Comparison of ENCODE assay signal across 1 cellular context in the genomic region with DNA sequence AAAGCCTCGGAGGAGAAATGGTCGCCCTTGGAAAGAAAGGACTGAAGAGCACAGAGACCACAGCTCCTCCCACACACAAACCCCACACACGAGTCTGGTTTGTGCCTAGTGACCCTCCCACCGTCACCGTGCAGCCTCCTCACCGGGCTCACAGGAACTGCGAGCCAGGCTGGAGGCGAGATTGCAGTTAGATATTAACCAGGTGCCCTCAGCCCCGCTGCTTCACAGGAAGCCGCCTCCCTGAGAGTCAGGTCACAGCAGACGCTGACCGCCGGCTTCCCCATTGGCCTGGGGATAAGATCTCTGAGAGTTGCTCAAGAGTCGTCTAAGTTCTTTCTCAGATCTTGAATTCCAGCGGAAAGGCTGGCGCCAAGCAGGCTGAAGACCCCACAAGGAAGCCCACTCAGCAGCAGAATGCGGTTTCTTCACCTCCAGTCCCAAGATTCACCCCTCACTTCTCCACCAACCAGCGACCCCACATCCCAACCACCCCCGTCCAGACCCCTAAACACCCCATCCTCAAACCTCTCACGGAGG.
A peak's percentile ranks its signal among the peaks of the same experiment; 100 is the strongest.
TF ChIP-seq lines count a peak whose summit lies in the region.

No MANE protein-coding gene starts in this region.

TF ChIP-seq in HepG2, 621 proteins besides CTCF, POLR2A, EP300 and RAD21 (continued from another document):
- TF ChIP-seq, protein P1, sequence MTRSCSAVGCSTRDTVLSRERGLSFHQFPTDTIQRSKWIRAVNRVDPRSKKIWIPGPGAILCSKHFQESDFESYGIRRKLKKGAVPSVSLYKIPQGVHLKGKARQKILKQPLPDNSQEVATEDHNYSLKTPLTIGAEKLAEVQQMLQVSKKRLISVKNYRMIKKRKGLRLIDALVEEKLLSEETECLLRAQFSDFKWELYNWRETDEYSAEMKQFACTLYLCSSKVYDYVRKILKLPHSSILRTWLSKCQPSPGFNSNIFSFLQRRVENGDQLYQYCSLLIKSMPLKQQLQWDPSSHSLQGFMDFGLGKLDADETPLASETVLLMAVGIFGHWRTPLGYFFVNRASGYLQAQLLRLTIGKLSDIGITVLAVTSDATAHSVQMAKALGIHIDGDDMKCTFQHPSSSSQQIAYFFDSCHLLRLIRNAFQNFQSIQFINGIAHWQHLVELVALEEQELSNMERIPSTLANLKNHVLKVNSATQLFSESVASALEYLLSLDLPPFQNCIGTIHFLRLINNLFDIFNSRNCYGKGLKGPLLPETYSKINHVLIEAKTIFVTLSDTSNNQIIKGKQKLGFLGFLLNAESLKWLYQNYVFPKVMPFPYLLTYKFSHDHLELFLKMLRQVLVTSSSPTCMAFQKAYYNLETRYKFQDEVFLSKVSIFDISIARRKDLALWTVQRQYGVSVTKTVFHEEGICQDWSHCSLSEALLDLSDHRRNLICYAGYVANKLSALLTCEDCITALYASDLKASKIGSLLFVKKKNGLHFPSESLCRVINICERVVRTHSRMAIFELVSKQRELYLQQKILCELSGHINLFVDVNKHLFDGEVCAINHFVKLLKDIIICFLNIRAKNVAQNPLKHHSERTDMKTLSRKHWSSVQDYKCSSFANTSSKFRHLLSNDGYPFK (CRISPR knock-in tag; IDR thresholded peaks at IDR 0.05; ENCODE audit: borderline replicate concordance) = 0 out of 2 replicates have a peak, but pooled peaks have one; percentile 26
- TF ChIP-seq TCF7 (IDR thresholded peaks at IDR 0.05; ENCODE audit: low read depth) = peak; percentile 77
- no peak for TF ChIP-seq PHB2 (IDR thresholded peaks at IDR 0.05; ENCODE audit: partially characterized antibody)
- TF ChIP-seq SIX1 (CRISPR knock-in tag; IDR thresholded peaks at IDR 0.05; ENCODE audit: borderline replicate concordance) = peak; percentile 40; the same call in 1 of the 2 replicates
- TF ChIP-seq POLR2AphosphoS5 (IDR thresholded peaks at IDR 0.05; ENCODE audit: low read depth, low read length) = peak; percentile 80
- no peak for TF ChIP-seq ZNF720 (CRISPR knock-in tag; IDR thresholded peaks at IDR 0.05)
- no peak for TF ChIP-seq ZNF451 (CRISPR knock-in tag; IDR thresholded peaks at IDR 0.05)
- TF ChIP-seq ZNF577 (CRISPR knock-in tag; IDR thresholded peaks at IDR 0.05; ENCODE audit: borderline replicate concordance, low read depth) = no peak
- TF ChIP-seq ZNF253 (CRISPR knock-in tag; IDR thresholded peaks at IDR 0.05; ENCODE audit: borderline replicate concordance) = no peak
- no peak for TF ChIP-seq ZNF776 (CRISPR knock-in tag; IDR thresholded peaks at IDR 0.05)
- TF ChIP-seq KLF15 (CRISPR knock-in tag; IDR thresholded peaks at IDR 0.05; ENCODE audit: borderline replicate concordance) = no peak; the same call in 1 of the 2 replicates
- TF ChIP-seq ZNF224 (CRISPR knock-in tag; IDR thresholded peaks at IDR 0.05) = no peak
- TF ChIP-seq, protein P2, sequence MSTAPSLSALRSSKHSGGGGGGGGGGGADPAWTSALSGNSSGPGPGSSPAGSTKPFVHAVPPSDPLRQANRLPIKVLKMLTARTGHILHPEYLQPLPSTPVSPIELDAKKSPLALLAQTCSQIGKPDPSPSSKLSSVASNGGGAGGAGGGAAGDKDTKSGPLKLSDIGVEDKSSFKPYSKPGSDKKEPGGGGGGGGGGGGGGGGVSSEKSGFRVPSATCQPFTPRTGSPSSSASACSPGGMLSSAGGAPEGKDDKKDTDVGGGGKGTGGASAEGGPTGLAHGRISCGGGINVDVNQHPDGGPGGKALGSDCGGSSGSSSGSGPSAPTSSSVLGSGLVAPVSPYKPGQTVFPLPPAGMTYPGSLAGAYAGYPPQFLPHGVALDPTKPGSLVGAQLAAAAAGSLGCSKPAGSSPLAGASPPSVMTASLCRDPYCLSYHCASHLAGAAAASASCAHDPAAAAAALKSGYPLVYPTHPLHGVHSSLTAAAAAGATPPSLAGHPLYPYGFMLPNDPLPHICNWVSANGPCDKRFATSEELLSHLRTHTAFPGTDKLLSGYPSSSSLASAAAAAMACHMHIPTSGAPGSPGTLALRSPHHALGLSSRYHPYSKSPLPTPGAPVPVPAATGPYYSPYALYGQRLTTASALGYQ (CRISPR knock-in tag; IDR thresholded peaks at IDR 0.05) = 0 out of 2 replicates have a peak, but pooled peaks have one; percentile 28
- no peak for TF ChIP-seq ZBTB21 (CRISPR knock-in tag; IDR thresholded peaks at IDR 0.05)
- no peak for TF ChIP-seq MAFK (conservative IDR thresholded peaks at IDR 0.05 in 1 of 2, IDR thresholded peaks at IDR 0.05 in 1 of 2; ENCODE audit: low read length in 2 of 2)
- TF ChIP-seq, protein P3, sequence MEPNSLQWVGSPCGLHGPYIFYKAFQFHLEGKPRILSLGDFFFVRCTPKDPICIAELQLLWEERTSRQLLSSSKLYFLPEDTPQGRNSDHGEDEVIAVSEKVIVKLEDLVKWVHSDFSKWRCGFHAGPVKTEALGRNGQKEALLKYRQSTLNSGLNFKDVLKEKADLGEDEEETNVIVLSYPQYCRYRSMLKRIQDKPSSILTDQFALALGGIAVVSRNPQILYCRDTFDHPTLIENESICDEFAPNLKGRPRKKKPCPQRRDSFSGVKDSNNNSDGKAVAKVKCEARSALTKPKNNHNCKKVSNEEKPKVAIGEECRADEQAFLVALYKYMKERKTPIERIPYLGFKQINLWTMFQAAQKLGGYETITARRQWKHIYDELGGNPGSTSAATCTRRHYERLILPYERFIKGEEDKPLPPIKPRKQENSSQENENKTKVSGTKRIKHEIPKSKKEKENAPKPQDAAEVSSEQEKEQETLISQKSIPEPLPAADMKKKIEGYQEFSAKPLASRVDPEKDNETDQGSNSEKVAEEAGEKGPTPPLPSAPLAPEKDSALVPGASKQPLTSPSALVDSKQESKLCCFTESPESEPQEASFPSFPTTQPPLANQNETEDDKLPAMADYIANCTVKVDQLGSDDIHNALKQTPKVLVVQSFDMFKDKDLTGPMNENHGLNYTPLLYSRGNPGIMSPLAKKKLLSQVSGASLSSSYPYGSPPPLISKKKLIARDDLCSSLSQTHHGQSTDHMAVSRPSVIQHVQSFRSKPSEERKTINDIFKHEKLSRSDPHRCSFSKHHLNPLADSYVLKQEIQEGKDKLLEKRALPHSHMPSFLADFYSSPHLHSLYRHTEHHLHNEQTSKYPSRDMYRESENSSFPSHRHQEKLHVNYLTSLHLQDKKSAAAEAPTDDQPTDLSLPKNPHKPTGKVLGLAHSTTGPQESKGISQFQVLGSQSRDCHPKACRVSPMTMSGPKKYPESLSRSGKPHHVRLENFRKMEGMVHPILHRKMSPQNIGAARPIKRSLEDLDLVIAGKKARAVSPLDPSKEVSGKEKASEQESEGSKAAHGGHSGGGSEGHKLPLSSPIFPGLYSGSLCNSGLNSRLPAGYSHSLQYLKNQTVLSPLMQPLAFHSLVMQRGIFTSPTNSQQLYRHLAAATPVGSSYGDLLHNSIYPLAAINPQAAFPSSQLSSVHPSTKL (CRISPR knock-in tag; IDR thresholded peaks at IDR 0.05) = peak; percentile 77
- TF ChIP-seq, protein P4, sequence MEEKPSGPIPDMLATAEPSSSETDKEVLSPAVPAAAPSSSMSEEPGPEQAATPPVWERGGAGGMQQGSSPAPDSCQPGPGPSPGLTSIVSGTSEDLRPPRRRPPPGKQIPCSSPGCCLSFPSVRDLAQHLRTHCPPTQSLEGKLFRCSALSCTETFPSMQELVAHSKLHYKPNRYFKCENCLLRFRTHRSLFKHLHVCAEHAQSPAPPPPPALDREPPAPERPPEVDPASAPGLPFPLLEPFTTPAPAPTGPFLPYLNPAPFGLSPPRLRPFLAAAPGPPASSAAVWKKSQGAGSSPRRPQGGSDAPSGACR (CRISPR knock-in tag; IDR thresholded peaks at IDR 0.05) = no peak
- no peak for TF ChIP-seq FOSL1 (CRISPR knock-in tag; IDR thresholded peaks at IDR 0.05; ENCODE audit: borderline replicate concordance)
- 0 out of 2 replicates have a peak, but pooled peaks have one; percentile 1 for TF ChIP-seq ARHGAP35 (CRISPR knock-in tag; IDR thresholded peaks at IDR 0.05; ENCODE audit: borderline replicate concordance)
- TF ChIP-seq, protein P5, sequence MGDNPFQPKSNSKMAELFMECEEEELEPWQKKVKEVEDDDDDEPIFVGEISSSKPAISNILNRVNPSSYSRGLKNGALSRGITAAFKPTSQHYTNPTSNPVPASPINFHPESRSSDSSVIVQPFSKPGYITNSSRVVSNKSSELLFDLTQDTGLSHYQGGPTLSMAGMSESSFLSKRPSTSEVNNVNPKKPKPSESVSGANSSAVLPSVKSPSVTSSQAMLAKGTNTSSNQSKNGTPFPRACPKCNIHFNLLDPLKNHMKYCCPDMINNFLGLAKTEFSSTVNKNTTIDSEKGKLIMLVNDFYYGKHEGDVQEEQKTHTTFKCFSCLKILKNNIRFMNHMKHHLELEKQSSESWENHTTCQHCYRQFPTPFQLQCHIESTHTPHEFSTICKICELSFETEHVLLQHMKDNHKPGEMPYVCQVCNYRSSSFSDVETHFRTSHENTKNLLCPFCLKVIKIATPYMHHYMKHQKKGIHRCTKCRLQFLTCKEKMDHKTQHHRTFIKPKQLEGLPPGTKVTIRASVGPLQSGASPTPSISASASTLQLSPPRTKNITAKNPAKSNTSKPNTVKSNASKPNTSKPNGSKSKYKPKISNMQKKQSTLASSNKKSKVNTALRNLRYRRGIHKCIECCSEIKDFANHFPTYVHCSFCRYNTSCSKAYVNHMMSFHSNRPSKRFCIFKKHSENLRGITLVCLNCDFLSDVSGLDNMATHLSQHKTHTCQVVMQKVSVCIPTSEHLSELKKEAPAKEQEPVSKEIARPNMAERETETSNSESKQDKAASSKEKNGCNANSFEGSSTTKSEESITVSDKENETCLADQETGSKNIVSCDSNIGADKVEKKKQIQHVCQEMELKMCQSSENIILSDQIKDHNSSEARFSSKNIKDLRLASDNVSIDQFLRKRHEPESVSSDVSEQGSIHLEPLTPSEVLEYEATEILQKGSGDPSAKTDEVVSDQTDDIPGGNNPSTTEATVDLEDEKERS (CRISPR knock-in tag; IDR thresholded peaks at IDR 0.05) = no peak
- TF ChIP-seq MED8 (CRISPR knock-in tag; IDR thresholded peaks at IDR 0.05; ENCODE audit: insufficient replicate concordance) = no peak
- no peak; the same call in 1 of the 2 replicates for TF ChIP-seq ZNF205 (CRISPR knock-in tag; IDR thresholded peaks at IDR 0.05)
- no peak for TF ChIP-seq ZNF326 (CRISPR knock-in tag; IDR thresholded peaks at IDR 0.05; ENCODE audit: borderline replicate concordance)
- no peak for TF ChIP-seq RFX5 (IDR thresholded peaks at IDR 0.05; ENCODE audit: low read depth, low read length)
- TF ChIP-seq, protein P6, sequence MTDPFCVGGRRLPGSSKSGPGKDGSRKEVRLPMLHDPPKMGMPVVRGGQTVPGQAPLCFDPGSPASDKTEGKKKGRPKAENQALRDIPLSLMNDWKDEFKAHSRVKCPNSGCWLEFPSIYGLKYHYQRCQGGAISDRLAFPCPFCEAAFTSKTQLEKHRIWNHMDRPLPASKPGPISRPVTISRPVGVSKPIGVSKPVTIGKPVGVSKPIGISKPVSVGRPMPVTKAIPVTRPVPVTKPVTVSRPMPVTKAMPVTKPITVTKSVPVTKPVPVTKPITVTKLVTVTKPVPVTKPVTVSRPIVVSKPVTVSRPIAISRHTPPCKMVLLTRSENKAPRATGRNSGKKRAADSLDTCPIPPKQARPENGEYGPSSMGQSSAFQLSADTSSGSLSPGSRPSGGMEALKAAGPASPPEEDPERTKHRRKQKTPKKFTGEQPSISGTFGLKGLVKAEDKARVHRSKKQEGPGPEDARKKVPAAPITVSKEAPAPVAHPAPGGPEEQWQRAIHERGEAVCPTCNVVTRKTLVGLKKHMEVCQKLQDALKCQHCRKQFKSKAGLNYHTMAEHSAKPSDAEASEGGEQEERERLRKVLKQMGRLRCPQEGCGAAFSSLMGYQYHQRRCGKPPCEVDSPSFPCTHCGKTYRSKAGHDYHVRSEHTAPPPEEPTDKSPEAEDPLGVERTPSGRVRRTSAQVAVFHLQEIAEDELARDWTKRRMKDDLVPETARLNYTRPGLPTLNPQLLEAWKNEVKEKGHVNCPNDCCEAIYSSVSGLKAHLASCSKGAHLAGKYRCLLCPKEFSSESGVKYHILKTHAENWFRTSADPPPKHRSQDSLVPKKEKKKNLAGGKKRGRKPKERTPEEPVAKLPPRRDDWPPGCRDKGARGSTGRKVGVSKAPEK (CRISPR knock-in tag; IDR thresholded peaks at IDR 0.05; ENCODE audit: borderline replicate concordance) = no peak
- peak; percentile 98 for TF ChIP-seq HNF1B (CRISPR knock-in tag; IDR thresholded peaks at IDR 0.05)
- TF ChIP-seq KLF12 (CRISPR knock-in tag; IDR thresholded peaks at IDR 0.05; ENCODE audit: borderline replicate concordance) = no peak
- TF ChIP-seq BCL6 (CRISPR knock-in tag; IDR thresholded peaks at IDR 0.05) = peak; percentile 51; the same call in 1 of the 2 replicates
- no peak for TF ChIP-seq ZSCAN29 (CRISPR knock-in tag; conservative IDR thresholded peaks at IDR 0.05)
- TF ChIP-seq SCMH1 (CRISPR knock-in tag; IDR thresholded peaks at IDR 0.05; ENCODE audit: borderline replicate concordance) = no peak
- TF ChIP-seq NFE2L1 (CRISPR knock-in tag; IDR thresholded peaks at IDR 0.05; ENCODE audit: borderline replicate concordance) = no peak
